In genomic region chr11:104705475-104706195, GRCh38 we compare ENCODE assay signal across 8 cellular contexts.
DNase-seq lines count a peak whose midpoint lies in the region; ATAC-seq and TF ChIP-seq lines count a peak whose summit lies in the region.

No MANE protein-coding gene starts in this region.

- peak overlapping the region in 3 of 12 donors; percentile 11 to 85 (median 13) for H3K27ac ChIP-seq in heart left ventricle

- H3K9me3 ChIP-seq in heart left ventricle: no peaks in the 10 kb centered on the region

- in situ Hi-C loops in GM13976 (cut with MboI; ENCODE audit: low sequenced_read_pairs, unreplicated experiment): no loop called here

- ATAC-seq in HG02642 (IDR thresholded peaks at IDR 0.05; ENCODE audit: poor library complexity, unreplicated experiment) (peak; percentile 100), heart left ventricle (peak; percentile 71 to 88 (median 79))

- intact Hi-C loops in heart left ventricle (cut with DNase I): no loop called here

- H3K36me3 ChIP-seq in heart left ventricle: no peaks in the 10 kb centered on the region

- 66 to 72% (median 70%) methylated on average over 4 of the region's 4 CpGs for WGBS in heart left ventricle, 4 donors

- H3K27me3 ChIP-seq in heart left ventricle: no peaks in the 10 kb centered on the region

- DNase-seq in GM13976 (ENCODE audit: low spot score) (peak; percentile 18), NK-92 (lab: John Stamatoyannopoulos, UW; ENCODE audit: unreplicated experiment) (peak; percentile 4), activated T-cell treated with anti-CD3 and anti-CD28 coated beads for 48 hours (ENCODE audit: low read depth) (peak; percentile 37), heart left ventricle (peak in 4 of 5 donors; percentile 25 to 35 (median 28)), NCI-H1105 (lab: John Stamatoyannopoulos, UW) (no peak), NCI-H2081 treated with DMSO at 0.1 percent for 48 hours (lab: John Stamatoyannopoulos, UW) (no peak)
- DNase-seq in stimulated activated CD4-positive, alpha-beta T cell treated with anti-CD3 and anti-CD28 coated beads, Interleukin-2, amount 100 ng/mL, for 4 hours (ENCODE audit: low read depth): peak; percentile 64

- no peak for TF ChIP-seq POLR2A in heart left ventricle (IDR thresholded peaks at IDR 0.05)

- peaks cover 0 to 43% (median 3%) of the 10 kb centered on the region in 12 donors for H3K4me1 ChIP-seq in heart left ventricle

- H3K4me3 ChIP-seq in heart left ventricle: peak overlapping the region in 1 of 12 donors; percentile 31

- TF ChIP-seq CTCF in GM13976 (IDR thresholded peaks at IDR 0.05; ENCODE audit: borderline replicate concordance, control extremely low read depth, extremely low read depth, insufficient read depth, missing control alignments): no peak
- no peak for TF ChIP-seq CTCF in heart left ventricle (IDR thresholded peaks at IDR 0.05)

Comparison
In these comparisons a context has a peak if more than half of its experiments do, and no peak if none do; other contexts are left out.
1. DNase-seq: peak in GM13976 (single experiment), NK-92 (single experiment), activated T-cell treated with anti-CD3 and anti-CD28 coated beads for 48 hours (single experiment), heart left ventricle (4 of 5) and stimulated activated CD4-positive, alpha-beta T cell treated with anti-CD3 and anti-CD28 coated beads, Interleukin-2, amount 100 ng/mL, for 4 hours (single experiment); none in NCI-H1105 (single experiment) and NCI-H2081 treated with DMSO at 0.1 percent for 48 hours (single experiment).